In genomic region chr20:48760403-48760889, GRCh38 we compare ENCODE assay signal across 8 cellular contexts.
DNase-seq lines count a peak whose midpoint lies in the region; ATAC-seq and TF ChIP-seq lines count a peak whose summit lies in the region.

No MANE protein-coding gene starts in this region.

- DNase-seq in LHCN-M2 (ENCODE audit: low read depth), result peak; percentile 38
- DNase-seq in activated CD4-positive, alpha-beta T cell treated with anti-CD3 and anti-CD28 coated beads, Interleukin-2, amount 50 U/mL, for 24 hours (ENCODE audit: low read depth in 1 of 2, low spot score in 1 of 2), result peak; percentile 32 to 56
- DNase-seq in effector CD4-positive, alpha-beta T cell, result peak; percentile 68
- DNase-seq in spleen, result peak; percentile 91
- DNase-seq in hippocampal formation (lab: John Stamatoyannopoulos, UW), result no peak
- no peak for DNase-seq in NCI-H2029 treated with DMSO at 0.1 percent for 48 hours (lab: John Stamatoyannopoulos, UW)

- ATAC-seq in GM18511 (IDR thresholded peaks at IDR 0.05; ENCODE audit: unreplicated experiment), result peak; percentile 74
- ATAC-seq in GM21367 (IDR thresholded peaks at IDR 0.05; ENCODE audit: unreplicated experiment), result no peak

- H3K9me3 ChIP-seq in spleen, result peaks cover 0 to 14% (median 2%) of the 10 kb centered on the region in 8 donors

- TF ChIP-seq POLR2A in spleen (IDR thresholded peaks at IDR 0.05), result peak in 2 of 3 donors; percentile 8 to 50

- H3K4me3 ChIP-seq in spleen, result peak overlapping the region in 3 of 8 donors; percentile 14 to 60 (median 19)

- TF ChIP-seq CTCF in spleen (IDR thresholded peaks at IDR 0.05 in 8 of 11, conservative IDR thresholded peaks at IDR 0.05 in 3 of 11), result peak in 1 of 11 experiments; percentile 10

- H3K4me1 ChIP-seq in spleen, result peaks cover 41 to 100% (median 85%) of the 10 kb centered on the region in 6 donors

- H3K27ac ChIP-seq in spleen, result peak overlapping the region; percentile 70 to 97 (median 87)

- intact Hi-C loops in spleen (cut with DNase I; ENCODE audit: low total_unique reads), result no loop called here

- peaks cover 0 to 26% (median 0%) of the 10 kb centered on the region in 6 donors for H3K36me3 ChIP-seq in spleen

- 16 to 37% (median 21%) methylated on average over 8 of the region's 8 CpGs for WGBS in spleen, 5 donors

- H3K27me3 ChIP-seq in spleen (replicated peaks in 1 of 7), result no peaks in the 10 kb centered on the region

Comparison
In these comparisons a context has a peak if more than half of its experiments do, and no peak if none do; other contexts are left out.
1. DNase-seq: peak in LHCN-M2 (single experiment), activated CD4-positive, alpha-beta T cell treated with anti-CD3 and anti-CD28 coated beads, Interleukin-2, amount 50 U/mL, for 24 hours (2 of 2), effector CD4-positive, alpha-beta T cell (single experiment) and spleen (single experiment); none in hippocampal formation (0 of 2) and NCI-H2029 treated with DMSO at 0.1 percent for 48 hours (single experiment).